11 cellular contexts compared by ENCODE assay signal in genomic region chr9:12463641-12464040, GRCh38.
"Had no signal": no experiment of that assay in that cellular context is flagged by ENCODE, and none has a peak within 500 bp of the region (broad histone marks: within the 10 kb centered on the region; RNA-seq: fewer than 3 reads in every experiment).

No MANE protein-coding gene starts in this region.

- H3K27ac ChIP-seq: breast epithelium, esophagus muscularis mucosa, upper lobe of right lung had no signal

- H3K4me3 ChIP-seq: breast epithelium, esophagus muscularis mucosa, upper lobe of right lung had no signal

- H3K36me3 ChIP-seq: breast epithelium, esophagus muscularis mucosa, upper lobe of right lung had no signal

- H3K9me3 ChIP-seq: breast epithelium, esophagus muscularis mucosa, upper lobe of right lung had no signal

- ATAC-seq: activated T-cell treated with anti-CD3 and anti-CD28 coated beads, Interleukin-2, amount 50 U/mL, for 4 hours; natural killer cell; stimulated activated naive CD8-positive, alpha-beta T cell treated with anti-CD3 and anti-CD28 coated beads, Interleukin-15, Interleukin-2, amounts not matched to agents 100 U/mL and 50 U/mL, for 24 hours; upper lobe of right lung had no signal

- H3K27me3 ChIP-seq: breast epithelium, esophagus muscularis mucosa, upper lobe of right lung had no signal

- H3K4me1 ChIP-seq: breast epithelium, esophagus muscularis mucosa, upper lobe of right lung had no signal

- DNase-seq: activated CD4-positive, alpha-beta memory T cell treated with anti-CD3 and anti-CD28 coated beads for 36 hours; activated CD4-positive, alpha-beta T cell treated with anti-CD3 and anti-CD28 coated beads for 1 hour; activated gamma-delta T cell; activated naive CD8-positive, alpha-beta T cell treated with anti-CD3 and anti-CD28 coated beads for 36 hours; activated T-cell treated with anti-CD3 and anti-CD28 coated beads, Interleukin-2, amount 50 U/mL, for 4 hours; natural killer cell; stimulated activated CD4-positive, alpha-beta T cell treated with anti-CD3 and anti-CD28 coated beads, Interleukin-12 subunit alpha, Interleukin-12 subunit beta, amount 100 ng/mL, for 4 hours; stimulated activated naive CD8-positive, alpha-beta T cell treated with anti-CD3 and anti-CD28 coated beads, Interleukin-15, Interleukin-2, amounts not matched to agents 100 U/mL and 50 U/mL, for 24 hours; upper lobe of right lung had no signal
